In the genomic region with DNA sequence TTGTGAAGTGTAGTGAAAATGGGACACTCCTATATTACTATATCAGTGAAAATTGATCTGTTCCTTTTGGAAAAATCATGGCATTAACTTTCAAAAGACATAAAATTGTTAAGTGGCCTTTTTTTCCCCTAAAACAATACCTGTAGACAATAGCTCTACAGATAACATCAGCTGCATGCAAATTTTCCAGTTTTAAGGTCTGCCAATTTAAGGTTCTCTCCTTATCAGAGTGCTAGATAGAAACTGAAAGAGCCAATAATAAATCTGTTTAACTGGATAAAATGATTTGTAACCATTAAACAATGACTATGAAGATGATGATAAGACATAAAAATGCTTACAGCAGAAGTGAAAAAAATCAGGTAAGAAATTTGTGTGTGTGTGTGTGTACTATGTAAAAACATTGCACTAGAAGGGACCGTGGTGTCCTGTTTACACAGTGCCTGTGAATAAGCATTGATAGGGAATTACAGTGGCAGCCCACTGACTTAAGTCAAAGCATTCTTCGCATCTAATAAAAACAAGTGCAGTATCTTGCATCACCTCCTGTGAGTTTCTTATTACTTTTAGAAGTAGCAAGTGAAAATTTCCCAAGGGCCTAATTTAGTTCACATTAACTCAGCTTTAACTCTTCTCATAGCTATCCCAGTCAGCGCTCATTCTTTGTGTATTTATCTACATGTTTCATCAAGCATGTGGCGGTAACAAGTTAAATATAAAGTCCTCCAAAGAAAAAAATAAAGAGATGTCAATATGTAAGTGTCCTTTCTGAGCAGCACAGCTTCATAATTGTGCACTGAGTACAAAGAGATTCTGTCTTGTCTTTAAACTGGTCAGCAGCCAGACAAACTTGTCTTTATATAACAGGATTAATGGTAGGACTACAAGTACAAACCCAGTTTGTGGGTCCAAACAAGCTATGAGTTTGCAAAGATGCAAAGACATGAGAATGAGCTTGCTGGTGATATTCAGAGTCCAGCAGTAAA, we compare ENCODE assay signal across 17 cellular contexts.
DNase-seq lines count a peak whose midpoint lies in the region; ATAC-seq, FAIRE-seq and TF ChIP-seq lines count a peak whose summit lies in the region.
"Had no signal": no experiment of that assay in that cellular context is flagged by ENCODE, and none has a peak within 500 bp of the region (broad histone marks: within the 10 kb centered on the region; RNA-seq: fewer than 3 reads in every experiment).

No MANE protein-coding gene starts in this region.

- BruUV-seq in IMR-90 (replicated peaks; lab: Mats Ljungman, UMichigan): no TSS peak

- no peak; the same call in 1 of the 2 replicates for ATAC-seq in IMR-90 (ENCODE audit: low read depth)
- ATAC-seq in sciatic nerve: peak; percentile 44
- ATAC-seq: naive thymus-derived CD4-positive, alpha-beta T cell; Right ventricle myocardium inferior had no signal

- H3K4me1 ChIP-seq in IMR-90 (ENCODE audit: control insufficient read depth, insufficient read depth, low read length): peaks cover 2% of the 10 kb centered on the region; the same call in 1 of the 2 replicates
- no peaks in the 10 kb centered on the region for H3K4me1 ChIP-seq in astrocyte (ENCODE audit: insufficient read depth, low read length)
- H3K4me1 ChIP-seq in ovary (ENCODE audit: insufficient read depth): no peaks in the 10 kb centered on the region
- H3K4me1 ChIP-seq: ascending aorta, BLaER1 had no signal

- H2AFZ ChIP-seq in IMR-90 (replicated peaks; ENCODE audit: low read length, poor library complexity) (no peak overlapping the region), astrocyte (ENCODE audit: low read depth, low read length) (no peak overlapping the region)

- no peak overlapping the region for H3K27ac Mint-ChIP-seq in astrocyte (ENCODE audit: unreplicated experiment)
- H3K27ac Mint-ChIP-seq: dendritic cell treated with granulocyte-macrophage colony-stimulating factor and Interleukin-4, amounts not matched to agents 40 ng/mL and 50 ng/mL, for 4 days; naive thymus-derived CD4-positive, alpha-beta T cell had no signal

- no peaks in the 10 kb centered on the region for H4K20me1 ChIP-seq in IMR-90 (ENCODE audit: insufficient read depth, low read length)
- H4K20me1 ChIP-seq in astrocyte (ENCODE audit: insufficient read depth, low read length): no peaks in the 10 kb centered on the region
- H4K20me1 ChIP-seq: BLaER1 had no signal

- no CpG with 5 or more reads among the region's 4 CpGs for WGBS in IMR-90 (ENCODE audit: extremely low coverage in 2 of 2, insufficient read length in 1 of 2), 2 experiments
- WGBS in ovary, 3 donors: 79 to 86% (median 85%) methylated on average over 4 of the region's 4 CpGs

- H3K79me2 ChIP-seq in astrocyte (ENCODE audit: insufficient read depth, low read length): no peaks in the 10 kb centered on the region

- no peak overlapping the region for H2BK120ac ChIP-seq in IMR-90 (ENCODE audit: low read depth, low read length)

- POLR2A ChIA-PET in IMR-90 (lab: Charles Lee; ENCODE audit: unreplicated experiment): no interaction called here
- POLR2A ChIA-PET in GM10248 (lab: Yijun Ruan, JAX): no interaction called here

- no peak overlapping the region; the same call in 1 of the 2 replicates for H3K4me2 ChIP-seq in IMR-90 (ENCODE audit: low read depth, low read length)
- H3K4me2 ChIP-seq in astrocyte (ENCODE audit: low read length): no peak overlapping the region
- H3K4me2 ChIP-seq: BLaER1 had no signal

- no peak overlapping the region for H3K4me3 Mint-ChIP-seq in astrocyte (ENCODE audit: unreplicated experiment)
- H3K4me3 Mint-ChIP-seq: dendritic cell treated with granulocyte-macrophage colony-stimulating factor and Interleukin-4, amounts not matched to agents 40 ng/mL and 50 ng/mL, for 4 days; naive thymus-derived CD4-positive, alpha-beta T cell had no signal

- H3K56ac ChIP-seq in IMR-90 (ENCODE audit: extremely low read depth, insufficient read depth, low read length): no peak overlapping the region

- peaks cover 15% of the 10 kb centered on the region for H3K4me1 Mint-ChIP-seq in astrocyte (ENCODE audit: low read depth, unreplicated experiment)
- H3K4me1 Mint-ChIP-seq: naive thymus-derived CD4-positive, alpha-beta T cell had no signal

- in situ Hi-C loops in IMR-90 (cut with MboI; ENCODE audit: low sequenced_read_pairs): no loop called here

- TF ChIP-seq POLR2A in IMR-90 (IDR thresholded peaks at IDR 0.05; ENCODE audit: low read depth, low read length) (no peak), ovary (IDR thresholded peaks at IDR 0.05) (no peak)

- H3K23ac ChIP-seq in IMR-90 (ENCODE audit: low read depth, low read length): no peak overlapping the region

- no peaks in the 10 kb centered on the region for H3K27me3 Mint-ChIP-seq in astrocyte (ENCODE audit: low read depth, unreplicated experiment)
- H3K27me3 Mint-ChIP-seq: dendritic cell treated with granulocyte-macrophage colony-stimulating factor and Interleukin-4, amounts not matched to agents 40 ng/mL and 50 ng/mL, for 4 days had no signal

- no peak overlapping the region for H2AK5ac ChIP-seq in IMR-90 (ENCODE audit: low read depth, low read length)

- no peak for FAIRE-seq in astrocyte (lab: Jason Lieb, UNC)

- no peak overlapping the region for H4K8ac ChIP-seq in IMR-90 (ENCODE audit: low read depth in 2 of 2, low read length in 2 of 2)

- no peaks in the 10 kb centered on the region for H3K36me3 Mint-ChIP-seq in astrocyte (ENCODE audit: low read depth, unreplicated experiment)
- H3K36me3 Mint-ChIP-seq: naive thymus-derived CD4-positive, alpha-beta T cell had no signal

- H3K9me1 ChIP-seq in IMR-90 (ENCODE audit: insufficient read depth, low read length): no peaks in the 10 kb centered on the region

- H3K14ac ChIP-seq in IMR-90 (replicated peaks; ENCODE audit: low read depth, low read length): no peak overlapping the region

- no peak overlapping the region for H2BK15ac ChIP-seq in IMR-90 (ENCODE audit: low read depth, low read length)

- H3K27ac ChIP-seq in IMR-90 (ENCODE audit: insufficient read depth, low read length) (no peak overlapping the region), astrocyte (ENCODE audit: low read depth, low read length) (no peak overlapping the region), ovary (no peak overlapping the region)
- H3K27ac ChIP-seq: ascending aorta, BLaER1 had no signal

- CTCF ChIA-PET in IMR-90 (lab: Yijun Ruan, JAX) (no interaction called here), GM10248 (lab: Yijun Ruan, JAX) (interaction anchor here (0.9 to 1.3 kb wide), 4 partner anchors 10 to 41 kb away, joined by 3 to 4 read pairs (median 3); no protein-coding TSS in a partner anchor)

- no peak for TF ChIP-seq CTCF in IMR-90 (conservative IDR thresholded peaks at IDR 0.05; ENCODE audit: low read depth, low read length)
- no peak for TF ChIP-seq CTCF in astrocyte (IDR thresholded peaks at IDR 0.05; ENCODE audit: insufficient read depth, low read depth, low read length)
- TF ChIP-seq CTCF in GM10248 (IDR thresholded peaks at IDR 0.05; ENCODE audit: control extremely low read depth, extremely low read depth, low read depth, missing control alignments): no peak
- no peak for TF ChIP-seq CTCF in ovary (IDR thresholded peaks at IDR 0.05)

- no peak overlapping the region for H3K9ac ChIP-seq in IMR-90 (ENCODE audit: low read depth, low read length)
- H3K9ac ChIP-seq in astrocyte (ENCODE audit: low read length): no peak overlapping the region
- H3K9ac ChIP-seq: BLaER1 had no signal

- dilution Hi-C loops in IMR-90 (cut with HindIII; ENCODE audit: low sequenced_read_pairs, unreplicated experiment): no loop called here

- H2BK20ac ChIP-seq in IMR-90 (ENCODE audit: low read depth, low read length): no peak overlapping the region

- TF ChIP-seq EP300 in ovary (IDR thresholded peaks at IDR 0.05): no peak

- no peak overlapping the region for H4K5ac ChIP-seq in IMR-90 (ENCODE audit: low read depth, low read length)

- TF ChIP-seq RAD21 in IMR-90 (IDR thresholded peaks at IDR 0.05; ENCODE audit: low read length): no peak

- DNase-seq in IMR-90 (peak; percentile 55), astrocyte (ENCODE audit: low read depth) (peak; percentile 18), globus pallidus (ENCODE audit: low spot score) (peak; percentile 4), sciatic nerve (ENCODE audit: low spot score) (no peak), iPS-NIHi7 (ENCODE audit: extremely low spot score) (no peak), GM10248 (ENCODE audit: extremely low spot score) (no peak), ovary (no peak)
- DNase-seq: activated CD8-positive, alpha-beta memory T cell treated with anti-CD3 and anti-CD28 coated beads, Interleukin-2, amount 50 U/mL, for 48 hours; activated naive CD4-positive, alpha-beta T cell treated with Interleukin-2 at 50 U/mL for 16 hours; naive thymus-derived CD4-positive, alpha-beta T cell; NCI-H1092; retina; stimulated activated CD4-positive, alpha-beta T cell treated with anti-CD3 and anti-CD28 coated beads, Interleukin-2, amount 100 ng/mL, for 24 hours had no signal

- H3K36me3 ChIP-seq in IMR-90 (ENCODE audit: control insufficient read depth, insufficient read depth, low read length) (no peaks in the 10 kb centered on the region), astrocyte (ENCODE audit: insufficient read depth, low read length) (no peaks in the 10 kb centered on the region), ovary (no peaks in the 10 kb centered on the region)
- H3K36me3 ChIP-seq: ascending aorta, BLaER1 had no signal

- H3K4ac ChIP-seq in IMR-90 (ENCODE audit: low read depth, low read length): no peak overlapping the region

- intact Hi-C loops in IMR-90 (cut with micrococcal nuclease) (loop anchor here (10.0 kb wide), 1 partner anchor 145 kb away; no protein-coding TSS in a partner anchor), sciatic nerve (cut with DNase I) (no loop called here), ovary (cut with DNase I) (no loop called here)

- no peak overlapping the region for H2BK5ac ChIP-seq in IMR-90 (ENCODE audit: low read depth, low read length, poor library complexity, severe bottlenecking)

- H3K4me3 ChIP-seq in IMR-90 (ENCODE audit: insufficient read depth, low read depth, low read length): no peak overlapping the region
- H3K4me3 ChIP-seq in astrocyte (ENCODE audit: insufficient read depth, low read depth, low read length): no peak overlapping the region
- no peak overlapping the region for H3K4me3 ChIP-seq in ovary
- H3K4me3 ChIP-seq: ascending aorta, BLaER1 had no signal

- no peak overlapping the region for H2AK9ac ChIP-seq in IMR-90 (replicated peaks; ENCODE audit: low read depth, low read length, poor library complexity)

- no peaks in the 10 kb centered on the region for H3K9me3 Mint-ChIP-seq in astrocyte (ENCODE audit: unreplicated experiment)
- H3K9me3 Mint-ChIP-seq: dendritic cell treated with granulocyte-macrophage colony-stimulating factor and Interleukin-4, amounts not matched to agents 40 ng/mL and 50 ng/mL, for 4 days; naive thymus-derived CD4-positive, alpha-beta T cell had no signal

- no peak overlapping the region for H3K18ac ChIP-seq in IMR-90 (ENCODE audit: low read depth, low read length)

- H3K9me3 ChIP-seq in IMR-90 (ENCODE audit: control insufficient read depth, insufficient read depth, low read length) (no peaks in the 10 kb centered on the region; the same call in 1 of the 2 replicates), astrocyte (ENCODE audit: insufficient read depth, low read depth, low read length) (no peaks in the 10 kb centered on the region), ovary (no peaks in the 10 kb centered on the region)
- H3K9me3 ChIP-seq: ascending aorta, BLaER1 had no signal

- H3K27me3 ChIP-seq in IMR-90 (ENCODE audit: control insufficient read depth, insufficient read depth, low read length) (no peaks in the 10 kb centered on the region), astrocyte (ENCODE audit: insufficient read depth, low read length) (no peaks in the 10 kb centered on the region), ovary (no peaks in the 10 kb centered on the region)
- H3K27me3 ChIP-seq: ascending aorta, BLaER1 had no signal

- no peak overlapping the region for H4K91ac ChIP-seq in IMR-90 (ENCODE audit: insufficient read depth, low read depth, low read length)

- H3K79me1 ChIP-seq in IMR-90 (ENCODE audit: low read depth in 1 of 2, low read length in 2 of 2): no peaks in the 10 kb centered on the region

Comparison
In these comparisons a context has a peak if more than half of its experiments do, and no peak if none do; other contexts are left out.
1. DNase-seq: peak in IMR-90 (single experiment), astrocyte (single experiment) and globus pallidus (single experiment); none in sciatic nerve (single experiment), iPS-NIHi7 (single experiment), GM10248 (single experiment) and ovary (0 of 5).